15 cellular contexts compared by ENCODE assay signal in genomic region chr2:231068525-231069222, GRCh38. TPM values are rescaled to one million over a fixed set of nuclear protein-coding genes. Genes with fewer than 3 reads are reported as not detected.
DNase-seq lines count a peak whose midpoint lies in the region; ATAC-seq and TF ChIP-seq lines count a peak whose summit lies in the region.
"Had no signal": no experiment of that assay in that cellular context is flagged by ENCODE, and none has a peak within 500 bp of the region (broad histone marks: within the 10 kb centered on the region; RNA-seq: fewer than 3 reads in every experiment).

No MANE protein-coding gene starts in this region.

- peak overlapping the region; percentile 36 for H3K27ac ChIP-seq in GM23248
- H3K27ac ChIP-seq: VCaP had no signal

- H4K20me1 ChIP-seq in GM23248 (ENCODE audit: insufficient read depth) = no peaks in the 10 kb centered on the region

- in situ Hi-C loops in GM23248 (cut with MboI) = no loop called here

- H3K4me2 ChIP-seq in GM23248 (ENCODE audit: unreplicated experiment) = no peak overlapping the region

- no peaks in the 10 kb centered on the region; the same call in 1 of the 2 replicates for H3K4me1 ChIP-seq in GM23248 (ENCODE audit: insufficient read depth)

- H3K36me3 ChIP-seq in GM23248 (ENCODE audit: low read depth) = peaks cover 71% of the 10 kb centered on the region

- H3K27me3 ChIP-seq in GM23248 (replicated peaks; ENCODE audit: insufficient read depth) = no peaks in the 10 kb centered on the region

- H3K4me3 ChIP-seq in GM23248 (no peak overlapping the region), fibroblast of the aortic adventitia (ENCODE audit: low read depth, low read length) (no peak overlapping the region)

- no peaks in the 10 kb centered on the region for H3K9me2 ChIP-seq in GM23248 (ENCODE audit: insufficient read depth)

- H3K9ac ChIP-seq in GM23248 = no peak overlapping the region

- peaks cover 65% of the 10 kb centered on the region for H3K79me2 ChIP-seq in GM23248 (ENCODE audit: insufficient read depth)

- TF ChIP-seq CTCF in fibroblast of the aortic adventitia (IDR thresholded peaks at IDR 0.05; ENCODE audit: insufficient read depth, low read length) = no peak

- no peak overlapping the region for H2AFZ ChIP-seq in GM23248

- intact Hi-C loops in posterior cingulate gyrus (cut with DNase I) = no loop called here

- WGBS in GM23248 (ENCODE audit: low coverage in 1 of 2, low lambda C conversion rate in 2 of 2, missing lambda C conversion rate in 2 of 2), 2 experiments = 88 to 96% methylated on average over 5 of the region's 5 CpGs

- no peak for ATAC-seq in GM21390 (IDR thresholded peaks at IDR 0.05; ENCODE audit: unreplicated experiment)
- ATAC-seq: left ventricle myocardium superior; stimulated activated memory B cell treated with anti-CD40 and anti-IgM and Interleukin-4, amounts not matched to agents 10 μg/mL and 1 μg/mL and 100 μg/mL, for 72 hours had no signal

- no peaks in the 10 kb centered on the region for H3K9me3 ChIP-seq in GM23248 (ENCODE audit: low read depth)

- H3F3A ChIP-seq in GM23248 (ENCODE audit: insufficient read depth) = peaks cover 28% of the 10 kb centered on the region

- DNase-seq in A172 (ENCODE audit: low spot score) = peak; percentile 85
- DNase-seq in GM23248 = peak; percentile 59
- peak; percentile 46 to 66 for DNase-seq in SW 1271 (lab: John Stamatoyannopoulos, UW)
- peak; percentile 53 for DNase-seq in fibroblast of the aortic adventitia (ENCODE audit: low read depth)
- DNase-seq in posterior cingulate gyrus = no peak
- DNase-seq in Kasumi-1 (lab: John Stamatoyannopoulos, UW) = no peak
- no peak for DNase-seq in glomerular visceral epithelial cell (ENCODE audit: extremely low spot score)
- DNase-seq: activated naive CD4-positive, alpha-beta T cell treated with Interleukin-2 at 50 U/mL for 16 hours; glutamatergic neuron; left ventricle myocardium superior; NCI-H2081 had no signal

RNA-seq across cellular contexts. Expression of gene PSMD1, which starts 12.0 kb away (rescaled TPM):
- total RNA-seq in A172 (2014; rRNA removed; shearing (Covaris generic)) = 206 and 259 TPM in 2 replicates
- total RNA-seq in GM23248 (2014; rRNA removed; shearing (Covaris generic)) = 92.4 and 102 TPM in 2 replicates
- 103 and 106 TPM in 2 replicates for polyA plus RNA-seq in GM23248 (2016; fragmentation: Nextera tagmentation; extraction: Ambion mirVana)
- total RNA-seq in fibroblast of the aortic adventitia (ENCODE audit: low replicate concordance) = 127 and 146 TPM in 2 replicates

RNA-seq across cellular contexts. Expression of gene C2orf72, which starts 31.4 kb away (rescaled TPM):
- total RNA-seq in A172 (2014; rRNA removed; shearing (Covaris generic)) = 2.6 and 10.8 TPM in 2 replicates
- total RNA-seq in GM23248 (2014; rRNA removed; shearing (Covaris generic)) = 0.11 TPM in 1 of 2 replicates, not detected in the other
- not detected in 2 replicates for polyA plus RNA-seq in GM23248 (2016; fragmentation: Nextera tagmentation; extraction: Ambion mirVana)
- not detected in 2 replicates for total RNA-seq in fibroblast of the aortic adventitia (ENCODE audit: low replicate concordance)
- total RNA-seq: dermis microvascular lymphatic vessel endothelial cell had no signal

RNA-seq across cellular contexts. Expression of gene HTR2B, which starts 56.2 kb away (rescaled TPM):
- total RNA-seq in A172 (2014; rRNA removed; shearing (Covaris generic)) = 0.07 TPM in 1 of 2 replicates, not detected in the other
- total RNA-seq in GM23248 (2014; rRNA removed; shearing (Covaris generic)) = not detected in 2 replicates
- polyA plus RNA-seq in GM23248 (2016; fragmentation: Nextera tagmentation; extraction: Ambion mirVana) = 0.15 TPM in 1 of 2 replicates, not detected in the other
- 17.4 and 33.0 TPM in 2 replicates for total RNA-seq in fibroblast of the aortic adventitia (ENCODE audit: low replicate concordance)

Comparison
In these comparisons a context has a peak if more than half of its experiments do, and no peak if none do; other contexts are left out.
1. DNase-seq: peak in A172 (single experiment), GM23248 (single experiment), SW 1271 (2 of 2) and fibroblast of the aortic adventitia (single experiment); none in posterior cingulate gyrus (0 of 10), Kasumi-1 (0 of 2) and glomerular visceral epithelial cell (single experiment).
2. RNA of gene HTR2B, which starts 56.2 kb away (total RNA-seq): 17.4 to 33.0 TPM in fibroblast of the aortic adventitia; 0.07 TPM in A172 and not detected in GM23248; every median in the first group is over 10 times any median in the second.